Comparison of ENCODE assay signal across 1 cellular context in genomic region chr4:84966382-84967291, GRCh38.
TF ChIP-seq lines count a peak whose summit lies in the region.

Gene WDFY3 (minus strand): TSS chr4:84966690. CDS start chr4:84860591, 106,099 bp downstream.

TF ChIP-seq in K562, 482 proteins besides CTCF, POLR2A, EP300 and RAD21 (continued from another document and continues in another):
- TF ChIP-seq, protein P1, sequence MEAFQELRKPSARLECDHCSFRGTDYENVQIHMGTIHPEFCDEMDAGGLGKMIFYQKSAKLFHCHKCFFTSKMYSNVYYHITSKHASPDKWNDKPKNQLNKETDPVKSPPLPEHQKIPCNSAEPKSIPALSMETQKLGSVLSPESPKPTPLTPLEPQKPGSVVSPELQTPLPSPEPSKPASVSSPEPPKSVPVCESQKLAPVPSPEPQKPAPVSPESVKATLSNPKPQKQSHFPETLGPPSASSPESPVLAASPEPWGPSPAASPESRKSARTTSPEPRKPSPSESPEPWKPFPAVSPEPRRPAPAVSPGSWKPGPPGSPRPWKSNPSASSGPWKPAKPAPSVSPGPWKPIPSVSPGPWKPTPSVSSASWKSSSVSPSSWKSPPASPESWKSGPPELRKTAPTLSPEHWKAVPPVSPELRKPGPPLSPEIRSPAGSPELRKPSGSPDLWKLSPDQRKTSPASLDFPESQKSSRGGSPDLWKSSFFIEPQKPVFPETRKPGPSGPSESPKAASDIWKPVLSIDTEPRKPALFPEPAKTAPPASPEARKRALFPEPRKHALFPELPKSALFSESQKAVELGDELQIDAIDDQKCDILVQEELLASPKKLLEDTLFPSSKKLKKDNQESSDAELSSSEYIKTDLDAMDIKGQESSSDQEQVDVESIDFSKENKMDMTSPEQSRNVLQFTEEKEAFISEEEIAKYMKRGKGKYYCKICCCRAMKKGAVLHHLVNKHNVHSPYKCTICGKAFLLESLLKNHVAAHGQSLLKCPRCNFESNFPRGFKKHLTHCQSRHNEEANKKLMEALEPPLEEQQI (IDR thresholded peaks at IDR 0.05), result no peak
- no peak for TF ChIP-seq HDAC3 (IDR thresholded peaks at IDR 0.05; ENCODE audit: borderline replicate concordance, partially characterized antibody)
- TF ChIP-seq, protein P2, sequence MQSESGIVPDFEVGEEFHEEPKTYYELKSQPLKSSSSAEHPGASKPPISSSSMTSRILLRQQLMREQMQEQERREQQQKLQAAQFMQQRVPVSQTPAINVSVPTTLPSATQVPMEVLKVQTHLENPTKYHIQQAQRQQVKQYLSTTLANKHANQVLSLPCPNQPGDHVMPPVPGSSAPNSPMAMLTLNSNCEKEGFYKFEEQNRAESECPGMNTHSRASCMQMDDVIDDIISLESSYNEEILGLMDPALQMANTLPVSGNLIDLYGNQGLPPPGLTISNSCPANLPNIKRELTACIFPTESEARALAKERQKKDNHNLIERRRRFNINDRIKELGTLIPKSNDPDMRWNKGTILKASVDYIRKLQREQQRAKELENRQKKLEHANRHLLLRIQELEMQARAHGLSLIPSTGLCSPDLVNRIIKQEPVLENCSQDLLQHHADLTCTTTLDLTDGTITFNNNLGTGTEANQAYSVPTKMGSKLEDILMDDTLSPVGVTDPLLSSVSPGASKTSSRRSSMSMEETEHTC (IDR thresholded peaks at IDR 0.05), result no peak
- TF ChIP-seq CTBP1 (IDR thresholded peaks at IDR 0.05; ENCODE audit: borderline replicate concordance), result no peak
- no peak for TF ChIP-seq SAP30 (IDR thresholded peaks at IDR 0.05; ENCODE audit: borderline replicate concordance, insufficient read depth, low read depth, low read length, poor library complexity, severe bottlenecking)
- no peak for TF ChIP-seq RBM14 (IDR thresholded peaks at IDR 0.05; ENCODE audit: borderline replicate concordance, insufficient read depth, low read depth, low read length)
- TF ChIP-seq ELF4 (CRISPR knock-in tag; IDR thresholded peaks at IDR 0.05), result no peak
- TF ChIP-seq NFIC (IDR thresholded peaks at IDR 0.05), result no peak
- TF ChIP-seq BCOR (IDR thresholded peaks at IDR 0.05), result no peak
- no peak for TF ChIP-seq TBP (optimal IDR thresholded peaks at IDR 0.05; ENCODE audit: low read depth, low read length)
- no peak for TF ChIP-seq ZBTB43 (CRISPR knock-in tag; IDR thresholded peaks at IDR 0.05)
- TF ChIP-seq, protein P3, sequence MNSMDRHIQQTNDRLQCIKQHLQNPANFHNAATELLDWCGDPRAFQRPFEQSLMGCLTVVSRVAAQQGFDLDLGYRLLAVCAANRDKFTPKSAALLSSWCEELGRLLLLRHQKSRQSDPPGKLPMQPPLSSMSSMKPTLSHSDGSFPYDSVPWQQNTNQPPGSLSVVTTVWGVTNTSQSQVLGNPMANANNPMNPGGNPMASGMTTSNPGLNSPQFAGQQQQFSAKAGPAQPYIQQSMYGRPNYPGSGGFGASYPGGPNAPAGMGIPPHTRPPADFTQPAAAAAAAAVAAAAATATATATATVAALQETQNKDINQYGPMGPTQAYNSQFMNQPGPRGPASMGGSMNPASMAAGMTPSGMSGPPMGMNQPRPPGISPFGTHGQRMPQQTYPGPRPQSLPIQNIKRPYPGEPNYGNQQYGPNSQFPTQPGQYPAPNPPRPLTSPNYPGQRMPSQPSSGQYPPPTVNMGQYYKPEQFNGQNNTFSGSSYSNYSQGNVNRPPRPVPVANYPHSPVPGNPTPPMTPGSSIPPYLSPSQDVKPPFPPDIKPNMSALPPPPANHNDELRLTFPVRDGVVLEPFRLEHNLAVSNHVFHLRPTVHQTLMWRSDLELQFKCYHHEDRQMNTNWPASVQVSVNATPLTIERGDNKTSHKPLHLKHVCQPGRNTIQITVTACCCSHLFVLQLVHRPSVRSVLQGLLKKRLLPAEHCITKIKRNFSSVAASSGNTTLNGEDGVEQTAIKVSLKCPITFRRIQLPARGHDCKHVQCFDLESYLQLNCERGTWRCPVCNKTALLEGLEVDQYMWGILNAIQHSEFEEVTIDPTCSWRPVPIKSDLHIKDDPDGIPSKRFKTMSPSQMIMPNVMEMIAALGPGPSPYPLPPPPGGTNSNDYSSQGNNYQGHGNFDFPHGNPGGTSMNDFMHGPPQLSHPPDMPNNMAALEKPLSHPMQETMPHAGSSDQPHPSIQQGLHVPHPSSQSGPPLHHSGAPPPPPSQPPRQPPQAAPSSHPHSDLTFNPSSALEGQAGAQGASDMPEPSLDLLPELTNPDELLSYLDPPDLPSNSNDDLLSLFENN (IDR thresholded peaks at IDR 0.05; ENCODE audit: low read depth in 2 of 2, low read length in 2 of 2), result no peak
- no peak for TF ChIP-seq E2F5 (CRISPR knock-in tag; IDR thresholded peaks at IDR 0.05)
- TF ChIP-seq ZNF23 (CRISPR knock-in tag; IDR thresholded peaks at IDR 0.05), result no peak
- TF ChIP-seq MGA (IDR thresholded peaks at IDR 0.05), result 0 out of 2 replicates have a peak, but pooled peaks have one; percentile 27
- TF ChIP-seq, protein P4, sequence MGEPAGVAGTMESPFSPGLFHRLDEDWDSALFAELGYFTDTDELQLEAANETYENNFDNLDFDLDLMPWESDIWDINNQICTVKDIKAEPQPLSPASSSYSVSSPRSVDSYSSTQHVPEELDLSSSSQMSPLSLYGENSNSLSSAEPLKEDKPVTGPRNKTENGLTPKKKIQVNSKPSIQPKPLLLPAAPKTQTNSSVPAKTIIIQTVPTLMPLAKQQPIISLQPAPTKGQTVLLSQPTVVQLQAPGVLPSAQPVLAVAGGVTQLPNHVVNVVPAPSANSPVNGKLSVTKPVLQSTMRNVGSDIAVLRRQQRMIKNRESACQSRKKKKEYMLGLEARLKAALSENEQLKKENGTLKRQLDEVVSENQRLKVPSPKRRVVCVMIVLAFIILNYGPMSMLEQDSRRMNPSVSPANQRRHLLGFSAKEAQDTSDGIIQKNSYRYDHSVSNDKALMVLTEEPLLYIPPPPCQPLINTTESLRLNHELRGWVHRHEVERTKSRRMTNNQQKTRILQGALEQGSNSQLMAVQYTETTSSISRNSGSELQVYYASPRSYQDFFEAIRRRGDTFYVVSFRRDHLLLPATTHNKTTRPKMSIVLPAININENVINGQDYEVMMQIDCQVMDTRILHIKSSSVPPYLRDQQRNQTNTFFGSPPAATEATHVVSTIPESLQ (CRISPR knock-in tag; IDR thresholded peaks at IDR 0.05), result no peak
- TF ChIP-seq HMGXB4 (CRISPR knock-in tag; IDR thresholded peaks at IDR 0.05), result no peak
- TF ChIP-seq SLC30A9 (CRISPR knock-in tag; IDR thresholded peaks at IDR 0.05), result no peak
- TF ChIP-seq, protein P5, sequence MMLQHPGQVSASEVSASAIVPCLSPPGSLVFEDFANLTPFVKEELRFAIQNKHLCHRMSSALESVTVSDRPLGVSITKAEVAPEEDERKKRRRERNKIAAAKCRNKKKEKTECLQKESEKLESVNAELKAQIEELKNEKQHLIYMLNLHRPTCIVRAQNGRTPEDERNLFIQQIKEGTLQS (IDR thresholded peaks at IDR 0.05), result no peak; the same call in 1 of the 2 replicates
- TF ChIP-seq, protein P5 (CRISPR knock-in tag; conservative IDR thresholded peaks at IDR 0.05), result no peak
- TF ChIP-seq CSDE1 (IDR thresholded peaks at IDR 0.05), result no peak
- TF ChIP-seq ID3 (CRISPR knock-in tag; IDR thresholded peaks at IDR 0.05), result no peak
- TF ChIP-seq ID3 (tag; IDR thresholded peaks at IDR 0.05), result no peak
- TF ChIP-seq LCOR (CRISPR knock-in tag; IDR thresholded peaks at IDR 0.05), result no peak
